24 cellular contexts compared by ENCODE assay signal in genomic region chr6:122364084-122364483, GRCh38.
"Had no signal": no experiment of that assay in that cellular context is flagged by ENCODE, and none has a peak within 500 bp of the region (broad histone marks: within the 10 kb centered on the region; RNA-seq: fewer than 3 reads in every experiment).

No MANE protein-coding gene starts in this region.

- H3K4me2 ChIP-seq: smooth muscle cell had no signal

- H3K4me3 Mint-ChIP-seq: activated naive CD8-positive, alpha-beta T cell treated with anti-CD3 and anti-CD28 coated beads, Interleukin-2, amount 10 ng/mL, durations not matched to agents 7 days and 5 days; activated T-cell treated with anti-CD3 and anti-CD28 coated beads, Interleukin-2, amount 50 U/mL, for 4 hours; endodermal cell; memory B cell; naive B cell; neural crest cell had no signal

- H3K36me3 ChIP-seq: colonic mucosa, heart right ventricle, uterus had no signal

- DNase-seq: activated CD4-positive, alpha-beta T cell treated with anti-CD3 and anti-CD28 coated beads for 1 hour; activated CD4-positive, alpha-beta T cell treated with anti-CD3 and anti-CD28 coated beads, Interleukin-2, amount 50 U/mL, for 1 hour; activated CD8-positive, alpha-beta memory T cell treated with anti-CD3 and anti-CD28 coated beads for 24 hours; activated CD8-positive, alpha-beta memory T cell treated with anti-CD3 and anti-CD28 coated beads, Interleukin-2, amount 50 U/mL, for 4 hours; activated naive CD4-positive, alpha-beta T cell treated with Interleukin-2 at 50 U/mL for 16 hours; activated naive CD8-positive, alpha-beta T cell treated with anti-CD3 and anti-CD28 coated beads, Interleukin-2, amount 10 ng/mL, durations not matched to agents 7 days and 5 days; activated T-cell treated with anti-CD3 and anti-CD28 coated beads, Interleukin-2, amount 50 U/mL, for 4 hours; amniotic stem cell; colonic mucosa; endodermal cell; heart right ventricle; islet precursor cell; left colon; naive B cell; occipital lobe; stimulated activated CD4-positive, alpha-beta T cell treated with anti-CD3 and anti-CD28 coated beads, Interleukin-15, amount 100 ng/mL, for 24 hours; stimulated activated CD8-positive, alpha-beta memory T cell treated with anti-CD3 and anti-CD28 coated beads, Interleukin-4, amount 100 ng/mL, for 48 hours; stimulated activated naive CD4-positive, alpha-beta T cell; testis; trophoblast cell; uterus had no signal

- H3K9me3 Mint-ChIP-seq: activated naive CD8-positive, alpha-beta T cell treated with anti-CD3 and anti-CD28 coated beads, Interleukin-2, amount 10 ng/mL, durations not matched to agents 7 days and 5 days; activated T-cell treated with anti-CD3 and anti-CD28 coated beads, Interleukin-2, amount 50 U/mL, for 4 hours; endodermal cell; memory B cell; naive B cell; neural crest cell had no signal

- H3K27ac Mint-ChIP-seq: activated naive CD8-positive, alpha-beta T cell treated with anti-CD3 and anti-CD28 coated beads, Interleukin-2, amount 10 ng/mL, durations not matched to agents 7 days and 5 days; endodermal cell; memory B cell had no signal

- H3K4me1 Mint-ChIP-seq: activated naive CD8-positive, alpha-beta T cell treated with anti-CD3 and anti-CD28 coated beads, Interleukin-2, amount 10 ng/mL, durations not matched to agents 7 days and 5 days; endodermal cell; memory B cell; naive B cell; neural crest cell had no signal

- H3K27me3 Mint-ChIP-seq: memory B cell had no signal

- H3K9me3 ChIP-seq: colonic mucosa, heart right ventricle, testis, uterus had no signal

- H3K4me1 ChIP-seq: colonic mucosa, heart right ventricle, testis, uterus had no signal

- H3K36me3 Mint-ChIP-seq: activated naive CD8-positive, alpha-beta T cell treated with anti-CD3 and anti-CD28 coated beads, Interleukin-2, amount 10 ng/mL, durations not matched to agents 7 days and 5 days; memory B cell; naive B cell had no signal

- H3K27ac ChIP-seq: colonic mucosa, heart right ventricle, testis, uterus had no signal

- H3K4me3 ChIP-seq: colonic mucosa, heart right ventricle, smooth muscle cell, testis, uterus had no signal

- H3K27me3 ChIP-seq: colonic mucosa, heart right ventricle, testis, uterus had no signal
